1 cellular context compared by ENCODE assay signal in the genomic region with DNA sequence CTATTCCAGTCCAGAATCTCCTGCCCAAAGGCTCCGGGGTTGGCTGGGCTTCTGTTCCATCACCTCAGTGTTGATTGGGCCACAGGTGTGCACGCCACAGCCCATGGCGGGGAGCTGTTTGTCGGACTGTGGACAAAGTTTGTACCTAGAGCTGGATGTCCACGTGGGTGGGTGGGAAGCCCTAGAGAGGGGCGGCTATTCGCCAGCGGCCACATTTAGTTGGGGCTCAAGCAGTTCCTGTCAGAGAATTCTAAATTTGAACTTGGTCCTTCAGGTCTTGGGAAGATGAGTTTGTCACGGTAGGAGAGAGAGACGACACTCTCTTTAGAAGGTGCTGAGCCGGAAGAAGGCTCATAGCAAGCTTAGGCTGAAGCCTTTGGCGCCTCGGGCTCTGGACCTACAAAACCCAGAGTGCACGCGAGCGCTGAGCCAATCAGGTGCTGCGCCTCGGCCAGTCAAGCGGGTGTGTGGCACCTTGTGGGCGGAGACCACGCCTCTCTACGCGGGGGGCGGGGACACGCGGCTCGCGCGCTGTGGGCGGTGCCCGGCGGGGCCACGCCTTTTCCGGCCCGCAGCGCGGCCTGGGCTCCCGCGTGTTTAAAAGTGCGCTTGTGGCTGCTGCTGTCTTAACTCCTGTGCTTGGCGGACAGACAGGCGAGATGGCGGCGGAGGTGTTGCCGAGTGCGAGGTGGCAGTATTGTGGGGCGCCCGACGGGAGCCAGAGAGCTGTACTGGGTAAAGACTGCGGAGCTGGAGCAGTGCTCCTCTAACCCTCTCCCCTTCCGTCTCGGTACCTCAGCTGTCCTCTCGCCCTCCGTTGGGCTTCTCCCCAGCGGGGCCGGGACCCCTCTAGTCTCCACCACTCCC.
TF ChIP-seq lines count a peak whose summit lies in the region.

A gene with protein sequence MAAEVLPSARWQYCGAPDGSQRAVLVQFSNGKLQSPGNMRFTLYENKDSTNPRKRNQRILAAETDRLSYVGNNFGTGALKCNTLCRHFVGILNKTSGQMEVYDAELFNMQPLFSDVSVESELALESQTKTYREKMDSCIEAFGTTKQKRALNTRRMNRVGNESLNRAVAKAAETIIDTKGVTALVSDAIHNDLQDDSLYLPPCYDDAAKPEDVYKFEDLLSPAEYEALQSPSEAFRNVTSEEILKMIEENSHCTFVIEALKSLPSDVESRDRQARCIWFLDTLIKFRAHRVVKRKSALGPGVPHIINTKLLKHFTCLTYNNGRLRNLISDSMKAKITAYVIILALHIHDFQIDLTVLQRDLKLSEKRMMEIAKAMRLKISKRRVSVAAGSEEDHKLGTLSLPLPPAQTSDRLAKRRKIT (plus strand): TSS at position 560 of the 867 bp plus-strand sequence. CDS start 100 bp downstream, at position 660.

TF ChIP-seq in WTC11, 78 proteins besides CTCF, POLR2A, EP300 and RAD21 (continued from another document):
- TF ChIP-seq, protein P1, sequence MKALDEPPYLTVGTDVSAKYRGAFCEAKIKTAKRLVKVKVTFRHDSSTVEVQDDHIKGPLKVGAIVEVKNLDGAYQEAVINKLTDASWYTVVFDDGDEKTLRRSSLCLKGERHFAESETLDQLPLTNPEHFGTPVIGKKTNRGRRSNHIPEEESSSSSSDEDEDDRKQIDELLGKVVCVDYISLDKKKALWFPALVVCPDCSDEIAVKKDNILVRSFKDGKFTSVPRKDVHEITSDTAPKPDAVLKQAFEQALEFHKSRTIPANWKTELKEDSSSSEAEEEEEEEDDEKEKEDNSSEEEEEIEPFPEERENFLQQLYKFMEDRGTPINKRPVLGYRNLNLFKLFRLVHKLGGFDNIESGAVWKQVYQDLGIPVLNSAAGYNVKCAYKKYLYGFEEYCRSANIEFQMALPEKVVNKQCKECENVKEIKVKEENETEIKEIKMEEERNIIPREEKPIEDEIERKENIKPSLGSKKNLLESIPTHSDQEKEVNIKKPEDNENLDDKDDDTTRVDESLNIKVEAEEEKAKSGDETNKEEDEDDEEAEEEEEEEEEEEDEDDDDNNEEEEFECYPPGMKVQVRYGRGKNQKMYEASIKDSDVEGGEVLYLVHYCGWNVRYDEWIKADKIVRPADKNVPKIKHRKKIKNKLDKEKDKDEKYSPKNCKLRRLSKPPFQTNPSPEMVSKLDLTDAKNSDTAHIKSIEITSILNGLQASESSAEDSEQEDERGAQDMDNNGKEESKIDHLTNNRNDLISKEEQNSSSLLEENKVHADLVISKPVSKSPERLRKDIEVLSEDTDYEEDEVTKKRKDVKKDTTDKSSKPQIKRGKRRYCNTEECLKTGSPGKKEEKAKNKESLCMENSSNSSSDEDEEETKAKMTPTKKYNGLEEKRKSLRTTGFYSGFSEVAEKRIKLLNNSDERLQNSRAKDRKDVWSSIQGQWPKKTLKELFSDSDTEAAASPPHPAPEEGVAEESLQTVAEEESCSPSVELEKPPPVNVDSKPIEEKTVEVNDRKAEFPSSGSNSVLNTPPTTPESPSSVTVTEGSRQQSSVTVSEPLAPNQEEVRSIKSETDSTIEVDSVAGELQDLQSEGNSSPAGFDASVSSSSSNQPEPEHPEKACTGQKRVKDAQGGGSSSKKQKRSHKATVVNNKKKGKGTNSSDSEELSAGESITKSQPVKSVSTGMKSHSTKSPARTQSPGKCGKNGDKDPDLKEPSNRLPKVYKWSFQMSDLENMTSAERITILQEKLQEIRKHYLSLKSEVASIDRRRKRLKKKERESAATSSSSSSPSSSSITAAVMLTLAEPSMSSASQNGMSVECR (CRISPR knock-in tag; IDR thresholded peaks at IDR 0.05; ENCODE audit: borderline replicate concordance) = peak; percentile 48
- TF ChIP-seq, protein P2, sequence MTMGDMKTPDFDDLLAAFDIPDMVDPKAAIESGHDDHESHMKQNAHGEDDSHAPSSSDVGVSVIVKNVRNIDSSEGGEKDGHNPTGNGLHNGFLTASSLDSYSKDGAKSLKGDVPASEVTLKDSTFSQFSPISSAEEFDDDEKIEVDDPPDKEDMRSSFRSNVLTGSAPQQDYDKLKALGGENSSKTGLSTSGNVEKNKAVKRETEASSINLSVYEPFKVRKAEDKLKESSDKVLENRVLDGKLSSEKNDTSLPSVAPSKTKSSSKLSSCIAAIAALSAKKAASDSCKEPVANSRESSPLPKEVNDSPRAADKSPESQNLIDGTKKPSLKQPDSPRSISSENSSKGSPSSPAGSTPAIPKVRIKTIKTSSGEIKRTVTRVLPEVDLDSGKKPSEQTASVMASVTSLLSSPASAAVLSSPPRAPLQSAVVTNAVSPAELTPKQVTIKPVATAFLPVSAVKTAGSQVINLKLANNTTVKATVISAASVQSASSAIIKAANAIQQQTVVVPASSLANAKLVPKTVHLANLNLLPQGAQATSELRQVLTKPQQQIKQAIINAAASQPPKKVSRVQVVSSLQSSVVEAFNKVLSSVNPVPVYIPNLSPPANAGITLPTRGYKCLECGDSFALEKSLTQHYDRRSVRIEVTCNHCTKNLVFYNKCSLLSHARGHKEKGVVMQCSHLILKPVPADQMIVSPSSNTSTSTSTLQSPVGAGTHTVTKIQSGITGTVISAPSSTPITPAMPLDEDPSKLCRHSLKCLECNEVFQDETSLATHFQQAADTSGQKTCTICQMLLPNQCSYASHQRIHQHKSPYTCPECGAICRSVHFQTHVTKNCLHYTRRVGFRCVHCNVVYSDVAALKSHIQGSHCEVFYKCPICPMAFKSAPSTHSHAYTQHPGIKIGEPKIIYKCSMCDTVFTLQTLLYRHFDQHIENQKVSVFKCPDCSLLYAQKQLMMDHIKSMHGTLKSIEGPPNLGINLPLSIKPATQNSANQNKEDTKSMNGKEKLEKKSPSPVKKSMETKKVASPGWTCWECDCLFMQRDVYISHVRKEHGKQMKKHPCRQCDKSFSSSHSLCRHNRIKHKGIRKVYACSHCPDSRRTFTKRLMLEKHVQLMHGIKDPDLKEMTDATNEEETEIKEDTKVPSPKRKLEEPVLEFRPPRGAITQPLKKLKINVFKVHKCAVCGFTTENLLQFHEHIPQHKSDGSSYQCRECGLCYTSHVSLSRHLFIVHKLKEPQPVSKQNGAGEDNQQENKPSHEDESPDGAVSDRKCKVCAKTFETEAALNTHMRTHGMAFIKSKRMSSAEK (CRISPR knock-in tag; IDR thresholded peaks at IDR 0.05; ENCODE audit: borderline replicate concordance) = no peak
- TF ChIP-seq FOXK1 (CRISPR knock-in tag; IDR thresholded peaks at IDR 0.05) = peak; percentile 78
- TF ChIP-seq ETV6 (CRISPR knock-in tag; IDR thresholded peaks at IDR 0.05) = peak; percentile 71; the same call in 1 of the 2 replicates
- no peak for TF ChIP-seq PRRX2 (CRISPR knock-in tag; IDR thresholded peaks at IDR 0.05)
- TF ChIP-seq, protein P3, sequence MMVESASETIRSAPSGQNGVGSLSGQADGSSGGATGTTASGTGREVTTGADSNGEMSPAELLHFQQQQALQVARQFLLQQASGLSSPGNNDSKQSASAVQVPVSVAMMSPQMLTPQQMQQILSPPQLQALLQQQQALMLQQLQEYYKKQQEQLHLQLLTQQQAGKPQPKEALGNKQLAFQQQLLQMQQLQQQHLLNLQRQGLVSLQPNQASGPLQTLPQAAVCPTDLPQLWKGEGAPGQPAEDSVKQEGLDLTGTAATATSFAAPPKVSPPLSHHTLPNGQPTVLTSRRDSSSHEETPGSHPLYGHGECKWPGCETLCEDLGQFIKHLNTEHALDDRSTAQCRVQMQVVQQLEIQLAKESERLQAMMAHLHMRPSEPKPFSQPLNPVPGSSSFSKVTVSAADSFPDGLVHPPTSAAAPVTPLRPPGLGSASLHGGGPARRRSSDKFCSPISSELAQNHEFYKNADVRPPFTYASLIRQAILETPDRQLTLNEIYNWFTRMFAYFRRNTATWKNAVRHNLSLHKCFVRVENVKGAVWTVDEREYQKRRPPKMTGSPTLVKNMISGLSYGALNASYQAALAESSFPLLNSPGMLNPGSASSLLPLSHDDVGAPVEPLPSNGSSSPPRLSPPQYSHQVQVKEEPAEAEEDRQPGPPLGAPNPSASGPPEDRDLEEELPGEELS (CRISPR knock-in tag; IDR thresholded peaks at IDR 0.05) = peak; percentile 51; the same call in 1 of the 2 replicates
- no peak for TF ChIP-seq SOX15 (CRISPR knock-in tag; IDR thresholded peaks at IDR 0.05)
- no peak for TF ChIP-seq ZNF138 (CRISPR knock-in tag; conservative IDR thresholded peaks at IDR 0.05)
